Comparison of ENCODE assay signal across 15 cellular contexts in genomic region chr10:24707445-24707844, GRCh38. TPM values are rescaled to one million over a fixed set of nuclear protein-coding genes. Genes with fewer than 3 reads are reported as not detected.
DNase-seq lines count a peak whose midpoint lies in the region; ATAC-seq and TF ChIP-seq lines count a peak whose summit lies in the region.
"Had no signal": no experiment of that assay in that cellular context is flagged by ENCODE, and none has a peak within 500 bp of the region (broad histone marks: within the 10 kb centered on the region; RNA-seq: fewer than 3 reads in every experiment).

No MANE protein-coding gene starts in this region.

- DNase-seq in activated naive CD4-positive, alpha-beta T cell treated with anti-CD3 and anti-CD28 coated beads, Interleukin-2, amount 50 U/mL, for 72 hours (ENCODE audit: low spot score in 2 of 2): peak in 1 of 2 donors; percentile 18
- DNase-seq in activated naive CD4-positive, alpha-beta T cell treated with anti-CD3 and anti-CD28 coated beads, Interleukin-2, amount 50 U/mL, for 16 hours: no peak
- no peak for DNase-seq in stimulated activated effector memory CD8-positive, alpha-beta T cell treated with anti-CD3 and anti-CD28 coated beads, Interleukin-12 subunit alpha, Interleukin-12 subunit beta, amount 100 ng/mL, for 72 hours (ENCODE audit: low spot score in 2 of 2)
- DNase-seq in Kasumi-1 (lab: John Stamatoyannopoulos, UW) (no peak), brain microvascular endothelial cell (no peak), endothelial cell (ENCODE audit: low spot score) (no peak)
- DNase-seq: GDM1; naive thymus-derived CD4-positive, alpha-beta T cell; NCI-H510A; stimulated activated naive CD4-positive, alpha-beta T cell had no signal

- H3K27me3 ChIP-seq in brain microvascular endothelial cell (replicated peaks): no peaks in the 10 kb centered on the region
- H3K27me3 ChIP-seq: BLaER1, body of pancreas had no signal

- CTCF ChIA-PET in HEK293 (lab: Yijun Ruan, JAX): no interaction called here

- no peaks in the 10 kb centered on the region for H3K9me3 Mint-ChIP-seq in activated naive CD4-positive, alpha-beta T cell treated with anti-CD3 and anti-CD28 coated beads, Interleukin-2, amount 50 U/mL, for 72 hours
- H3K9me3 Mint-ChIP-seq in stimulated activated effector memory CD8-positive, alpha-beta T cell treated with anti-CD3 and anti-CD28 coated beads, Interleukin-12 subunit alpha, Interleukin-12 subunit beta, amount 100 ng/mL, for 72 hours: no peaks in the 10 kb centered on the region
- no peaks in the 10 kb centered on the region for H3K9me3 Mint-ChIP-seq in endothelial cell (ENCODE audit: unreplicated experiment)
- H3K9me3 Mint-ChIP-seq: naive thymus-derived CD4-positive, alpha-beta T cell had no signal

- H3K4me3 Mint-ChIP-seq in stimulated activated effector memory CD8-positive, alpha-beta T cell treated with anti-CD3 and anti-CD28 coated beads, Interleukin-12 subunit alpha, Interleukin-12 subunit beta, amount 100 ng/mL, for 72 hours: no peak overlapping the region
- no peak overlapping the region for H3K4me3 Mint-ChIP-seq in endothelial cell (ENCODE audit: unreplicated experiment)
- H3K4me3 Mint-ChIP-seq: naive thymus-derived CD4-positive, alpha-beta T cell had no signal

- H3K36me3 ChIP-seq in HEK293 (ENCODE audit: control insufficient read depth in 2 of 2, insufficient read depth in 1 of 2, low read length in 2 of 2) (no peaks in the 10 kb centered on the region), brain microvascular endothelial cell (replicated peaks) (no peaks in the 10 kb centered on the region)

- H3K4me3 ChIP-seq in HEK293 (ENCODE audit: low read depth, low read length): no peak overlapping the region
- H3K4me3 ChIP-seq in brain microvascular endothelial cell (ENCODE audit: low read depth, low read length): no peak overlapping the region
- H3K4me3 ChIP-seq: BLaER1, body of pancreas, SK-N-MC had no signal

- H3K4me1 ChIP-seq in HEK293 (ENCODE audit: control insufficient read depth, insufficient read depth, low read length): peaks cover 16% of the 10 kb centered on the region

- H3K27ac Mint-ChIP-seq in activated naive CD4-positive, alpha-beta T cell treated with anti-CD3 and anti-CD28 coated beads, Interleukin-2, amount 50 U/mL, for 72 hours: no peak overlapping the region
- H3K27ac Mint-ChIP-seq in stimulated activated effector memory CD8-positive, alpha-beta T cell treated with anti-CD3 and anti-CD28 coated beads, Interleukin-12 subunit alpha, Interleukin-12 subunit beta, amount 100 ng/mL, for 72 hours: no peak overlapping the region
- H3K27ac Mint-ChIP-seq in endothelial cell (ENCODE audit: unreplicated experiment): no peak overlapping the region
- H3K27ac Mint-ChIP-seq: naive thymus-derived CD4-positive, alpha-beta T cell had no signal

- POLR2A ChIA-PET in HEK293 (lab: Yijun Ruan, JAX): interaction anchor here (0.6 to 1.1 kb wide), 3 partner anchors 9 to 246 kb away, joined by 3 to 5 read pairs (median 4); no protein-coding TSS in a partner anchor

- H3K4me1 Mint-ChIP-seq in stimulated activated effector memory CD8-positive, alpha-beta T cell treated with anti-CD3 and anti-CD28 coated beads, Interleukin-12 subunit alpha, Interleukin-12 subunit beta, amount 100 ng/mL, for 72 hours: peaks cover 19% of the 10 kb centered on the region
- no peaks in the 10 kb centered on the region for H3K4me1 Mint-ChIP-seq in endothelial cell (ENCODE audit: unreplicated experiment)

- H3K27me3 Mint-ChIP-seq in endothelial cell (ENCODE audit: unreplicated experiment): no peaks in the 10 kb centered on the region
- H3K27me3 Mint-ChIP-seq: naive thymus-derived CD4-positive, alpha-beta T cell had no signal

- H3K36me3 Mint-ChIP-seq in activated naive CD4-positive, alpha-beta T cell treated with anti-CD3 and anti-CD28 coated beads, Interleukin-2, amount 50 U/mL, for 72 hours: no peaks in the 10 kb centered on the region
- no peaks in the 10 kb centered on the region for H3K36me3 Mint-ChIP-seq in stimulated activated effector memory CD8-positive, alpha-beta T cell treated with anti-CD3 and anti-CD28 coated beads, Interleukin-12 subunit alpha, Interleukin-12 subunit beta, amount 100 ng/mL, for 72 hours
- no peaks in the 10 kb centered on the region for H3K36me3 Mint-ChIP-seq in endothelial cell (ENCODE audit: low read depth, unreplicated experiment)

- no peaks in the 10 kb centered on the region for H3K9me3 ChIP-seq in HEK293 (ENCODE audit: control insufficient read depth, insufficient read depth, low read depth, low read length)
- H3K9me3 ChIP-seq: BLaER1, body of pancreas had no signal

- peak; percentile 95 to 96 for ATAC-seq in activated naive CD4-positive, alpha-beta T cell treated with anti-CD3 and anti-CD28 coated beads, Interleukin-2, amount 50 U/mL, for 72 hours
- peak; percentile 44 for ATAC-seq in HG03575 (IDR thresholded peaks at IDR 0.05; ENCODE audit: extremely low read depth, insufficient number of reproducible peaks, low FRiP score, unreplicated experiment)
- peak; percentile 97 for ATAC-seq in stimulated activated effector memory CD8-positive, alpha-beta T cell treated with anti-CD3 and anti-CD28 coated beads, Interleukin-12 subunit alpha, Interleukin-12 subunit beta, amount 100 ng/mL, for 72 hours
- ATAC-seq: naive thymus-derived CD4-positive, alpha-beta T cell had no signal

- in situ Hi-C loops in brain microvascular endothelial cell (cut with HindIII; ENCODE audit: low pct_ligation_motif_present, low sequenced_read_pairs): no loop called here

- H3K27ac ChIP-seq in HEK293 (ENCODE audit: extremely low read depth, low read depth, low read length): no peak overlapping the region
- no peak overlapping the region for H3K27ac ChIP-seq in brain microvascular endothelial cell
- H3K27ac ChIP-seq: BLaER1, SK-N-MC had no signal

- TF ChIP-seq CTCF in HEK293 (tag by site-specific recombination; IDR thresholded peaks at IDR 0.05): no peak
- no peak for TF ChIP-seq CTCF in brain microvascular endothelial cell (IDR thresholded peaks at IDR 0.05; ENCODE audit: low read depth, low read length, missing control alignments)
- no peak for TF ChIP-seq CTCF in endothelial cell (IDR thresholded peaks at IDR 0.05; ENCODE audit: unreplicated experiment)

TF ChIP-seq in HEK293, 187 proteins besides CTCF, POLR2A, EP300 and RAD21:
- TF ChIP-seq ZNF335 (tag by site-specific recombination; conservative IDR thresholded peaks at IDR 0.05) (peak; percentile 34; the same call in 1 of the 2 replicates), ZNF354C (tag by site-specific recombination; IDR thresholded peaks at IDR 0.05; ENCODE audit: borderline replicate concordance, low read depth) (no peak), ZNF600 (tag by site-specific recombination; IDR thresholded peaks at IDR 0.05) (peak; percentile 30)

RNA-seq across cellular contexts. Expression of gene ARHGAP21, which starts 16.2 kb away (rescaled TPM):
- total RNA-seq in activated naive CD4-positive, alpha-beta T cell treated with anti-CD3 and anti-CD28 coated beads, Interleukin-2, amount 50 U/mL, for 72 hours: 10 to 100 TPM; 18.4 to 27.2 TPM
- total RNA-seq in endothelial cell (ENCODE audit: unreplicated experiment): 100 TPM

Comparison
In these comparisons a context has a peak if more than half of its experiments do, and no peak if none do; other contexts are left out.
1. ATAC-seq: peak in every context shown above with its lines; median percentile 97 in stimulated activated effector memory CD8-positive, alpha-beta T cell treated with anti-CD3 and anti-CD28 coated beads, Interleukin-12 subunit alpha, Interleukin-12 subunit beta, amount 100 ng/mL, for 72 hours; 96 in activated naive CD4-positive, alpha-beta T cell treated with anti-CD3 and anti-CD28 coated beads, Interleukin-2, amount 50 U/mL, for 72 hours; 44 in HG03575.